9 cellular contexts compared by ENCODE assay signal in genomic region chr12:45259732-45260480, GRCh38. TPM values are rescaled to one million over a fixed set of nuclear protein-coding genes. Genes with fewer than 3 reads are reported as not detected.
DNase-seq lines count a peak whose midpoint lies in the region; ATAC-seq, FAIRE-seq and TF ChIP-seq lines count a peak whose summit lies in the region.
"Had no signal": no experiment of that assay in that cellular context is flagged by ENCODE, and none has a peak within 500 bp of the region (broad histone marks: within the 10 kb centered on the region; RNA-seq: fewer than 3 reads in every experiment).

No MANE protein-coding gene starts in this region.

- TF ChIP-seq CTCF in NB4 (IDR thresholded peaks at IDR 0.05; ENCODE audit: low read depth, low read length) (no peak), endothelial cell of umbilical vein (IDR thresholded peaks at IDR 0.05; ENCODE audit: extremely low read depth in 1 of 2, insufficient read depth in 1 of 2, low read depth in 1 of 2, low read length in 2 of 2) (no peak), OCI-LY7 (conservative IDR thresholded peaks at IDR 0.05; ENCODE audit: low read length) (no peak)

- DNase-seq in EH (ENCODE audit: low read depth) (peak; percentile 93), NB4 (ENCODE audit: low read depth) (peak; percentile 84), endothelial cell of umbilical vein (ENCODE audit: low read depth, low spot score) (peak; percentile 68), myocyte (ENCODE audit: low read depth) (peak; percentile 25), OCI-LY7 (ENCODE audit: low spot score) (no peak), DMS79 treated with DMSO at 0.1 percent for 48 hours (lab: John Stamatoyannopoulos, UW) (no peak)
- DNase-seq: testis had no signal

- no peaks in the 10 kb centered on the region for H3K9me2 ChIP-seq in OCI-LY7 (ENCODE audit: insufficient read depth, low read length)

- H3K4me1 ChIP-seq in endothelial cell of umbilical vein (ENCODE audit: control insufficient read depth, extremely low read depth, insufficient read depth, low read length): peaks cover 25% of the 10 kb centered on the region
- peaks cover 17% of the 10 kb centered on the region for H3K4me1 ChIP-seq in OCI-LY7 (ENCODE audit: insufficient read depth, low read length, poor library complexity, severe bottlenecking)

- dilution Hi-C loops in endothelial cell of umbilical vein (cut with MboI; ENCODE audit: extremely low pct_ligation_motif_present, low sequenced_read_pairs): no loop called here

- TF ChIP-seq POLR2A in NB4 (IDR thresholded peaks at IDR 0.05; ENCODE audit: extremely low read depth, insufficient read length) (no peak), endothelial cell of umbilical vein (IDR thresholded peaks at IDR 0.05; ENCODE audit: low read depth, low read length) (no peak)

- peak overlapping the region; percentile 48 for H3K4me2 ChIP-seq in endothelial cell of umbilical vein (ENCODE audit: insufficient read depth, low read length)
- H3K4me2 ChIP-seq in OCI-LY7 (ENCODE audit: low read length): no peak overlapping the region

- H3K4me3 ChIP-seq in NB4 (ENCODE audit: low read depth, low read length) (no peak overlapping the region), endothelial cell of umbilical vein (replicated peaks in 1 of 3; ENCODE audit: insufficient read depth in 1 of 3, low read depth in 1 of 3, low read length in 3 of 3) (no peak overlapping the region), OCI-LY7 (ENCODE audit: low read depth, low read length, poor library complexity, severe bottlenecking) (no peak overlapping the region)
- H3K4me3 ChIP-seq: testis had no signal

- H3K36me3 ChIP-seq in endothelial cell of umbilical vein (ENCODE audit: control insufficient read depth in 2 of 2, extremely low read depth in 1 of 2, insufficient read depth in 2 of 2, low read length in 2 of 2) (no peaks in the 10 kb centered on the region), OCI-LY7 (ENCODE audit: insufficient read depth, low read length) (no peaks in the 10 kb centered on the region)

- no peak for ATAC-seq in HG02759 (IDR thresholded peaks at IDR 0.05; ENCODE audit: unreplicated experiment)
- ATAC-seq in HG03432 (IDR thresholded peaks at IDR 0.05; ENCODE audit: unreplicated experiment): no peak

- CTCF ChIA-PET in endothelial cell of umbilical vein (lab: Charles Lee) (interaction anchor here (0.7 to 2.5 kb wide), 9 partner anchors 9 to 128 kb away, joined by 3 to 22 read pairs (median 5); partner anchors contain the start of gene ANO6), OCI-LY7 (lab: Charles Lee; ENCODE audit: unreplicated experiment) (no interaction called here)

- no peak overlapping the region for H2AFZ ChIP-seq in endothelial cell of umbilical vein (ENCODE audit: low read depth, low read length)
- H2AFZ ChIP-seq in OCI-LY7 (ENCODE audit: low read length): no peak overlapping the region

- peak; percentile 78 for FAIRE-seq in endothelial cell of umbilical vein (lab: Jason Lieb, UNC)

- H4K20me1 ChIP-seq in endothelial cell of umbilical vein (replicated peaks; ENCODE audit: control insufficient read depth, extremely low read depth, insufficient read depth, low read length) (no peaks in the 10 kb centered on the region), OCI-LY7 (ENCODE audit: insufficient read depth, low read length) (no peaks in the 10 kb centered on the region)

- no peaks in the 10 kb centered on the region for H3K9me1 ChIP-seq in endothelial cell of umbilical vein (replicated peaks; ENCODE audit: control insufficient read depth, extremely low read depth, insufficient read depth, low read length)

- H3K9me3 ChIP-seq in endothelial cell of umbilical vein (replicated peaks; ENCODE audit: control insufficient read depth, insufficient read depth, low read length): no peaks in the 10 kb centered on the region
- H3K9me3 ChIP-seq in OCI-LY7 (ENCODE audit: low read length): no peaks in the 10 kb centered on the region
- H3K9me3 ChIP-seq: testis had no signal

- BruUV-seq in endothelial cell of umbilical vein (replicated peaks; lab: Mats Ljungman, UMichigan) (no TSS peak), OCI-LY7 (replicated peaks; lab: Mats Ljungman, UMichigan) (no TSS peak)

- peaks cover 30% of the 10 kb centered on the region for H3K79me2 ChIP-seq in endothelial cell of umbilical vein (ENCODE audit: control insufficient read depth, insufficient read depth, low read length)
- H3K79me2 ChIP-seq in OCI-LY7 (ENCODE audit: insufficient read depth, low read depth, low read length): no peaks in the 10 kb centered on the region

- POLR2A ChIA-PET in endothelial cell of umbilical vein (lab: Charles Lee): interaction anchor here (1.0 to 1.3 kb wide), 2 partner anchors 9 to 109 kb away, joined by 4 to 6 read pairs; no protein-coding TSS in a partner anchor
- POLR2A ChIA-PET in OCI-LY7 (lab: Charles Lee): interaction anchor here (1.1 kb wide), 1 partner anchor 9 kb away, joined by 5 read pairs; no protein-coding TSS in a partner anchor

- H3K9ac ChIP-seq in endothelial cell of umbilical vein (replicated peaks; ENCODE audit: extremely low read depth, insufficient read depth, low read length): no peak overlapping the region

- intact Hi-C loops in endothelial cell of umbilical vein (cut with micrococcal nuclease): loop anchor here (1.0 to 10.0 kb wide), 3 partner anchors 8 to 355 kb away; no protein-coding TSS in a partner anchor
- intact Hi-C loops in OCI-LY7 (cut with micrococcal nuclease; ENCODE audit: unreplicated experiment): loop anchor here (10.0 kb wide), 1 partner anchor 85 kb away; no protein-coding TSS in a partner anchor

- H3K27me3 ChIP-seq in endothelial cell of umbilical vein (ENCODE audit: control insufficient read depth in 2 of 2, insufficient read depth in 2 of 2, low read length in 2 of 2): no peaks in the 10 kb centered on the region
- H3K27me3 ChIP-seq: testis had no signal

- H3K27ac ChIP-seq in endothelial cell of umbilical vein (ENCODE audit: insufficient read depth, low read depth, low read length): no peak overlapping the region
- H3K27ac ChIP-seq in OCI-LY7 (ENCODE audit: low read depth, low read length, poor library complexity, severe bottlenecking): no peak overlapping the region
- H3K27ac ChIP-seq: testis had no signal

TF ChIP-seq in endothelial cell of umbilical vein, 7 proteins besides CTCF, POLR2A, EP300 and RAD21:
- TF ChIP-seq MAX (IDR thresholded peaks at IDR 0.05; ENCODE audit: insufficient read depth, insufficient read length): no peak
- TF ChIP-seq EZH2 (IDR thresholded peaks at IDR 0.05; ENCODE audit: borderline replicate concordance, low read depth, low read length, severe bottlenecking): no peak
- TF ChIP-seq GATA2 (IDR thresholded peaks at IDR 0.05; ENCODE audit: insufficient read depth, insufficient read length, low read depth, low read length): peak; percentile 88
- TF ChIP-seq JUN (IDR thresholded peaks at IDR 0.05; ENCODE audit: borderline replicate concordance, insufficient read depth, insufficient read length, low read depth): peak; percentile 4
- TF ChIP-seq MYC (IDR thresholded peaks at IDR 0.05; ENCODE audit: low read depth, low read length): no peak

RNA-seq across cellular contexts. Expression of gene ANO6, which starts 44.0 kb away (rescaled TPM):
- 67.6 and 70.1 TPM in 2 replicates for total RNA-seq in endothelial cell of umbilical vein
- polyA plus RNA-seq in endothelial cell of umbilical vein: 18.7 and 21.3 TPM in 2 replicates
- polyA plus RNA-seq in endothelial cell of umbilical vein (2011; cell fraction: cytosol; rRNA removed): 22.5 and 24.0 TPM in 2 replicates
- 27.7 and 28.1 TPM in 2 replicates for polyA plus RNA-seq in endothelial cell of umbilical vein (2011; cell fraction: nucleus; rRNA removed)
- polyA plus RNA-seq in endothelial cell of umbilical vein (2012): 53.7 and 65.5 TPM in 2 replicates
- 60.4 and 63.6 TPM in 2 replicates for polyA minus RNA-seq in endothelial cell of umbilical vein
- polyA minus RNA-seq in endothelial cell of umbilical vein (2011; cell fraction: cytosol; rRNA and poly(A)+ RNA removed): 16.9 TPM
- polyA minus RNA-seq in endothelial cell of umbilical vein (2011; cell fraction: nucleus; rRNA and poly(A)+ RNA removed): 60.5 and 81.8 TPM in 2 replicates
- total RNA-seq in myocyte: 89.3 and 92.2 TPM in 2 replicates
- polyA plus RNA-seq in myocyte (2012): 25.1 TPM
- 11.9 and 15.0 TPM in 2 replicates for total RNA-seq in OCI-LY7 (2014; rRNA removed; shearing (Covaris generic))
- 17.7 and 19.7 TPM in 2 replicates for total RNA-seq in OCI-LY7 (2022)

Comparison
In these comparisons a context has a peak if more than half of its experiments do, and no peak if none do; other contexts are left out.
1. DNase-seq: peak in EH (single experiment), NB4 (single experiment), endothelial cell of umbilical vein (single experiment) and myocyte (single experiment); none in OCI-LY7 (single experiment) and DMS79 treated with DMSO at 0.1 percent for 48 hours (single experiment).